29 cellular contexts compared by ENCODE assay signal in genomic region chr7:78718212-78718611, GRCh38.
"Had no signal": no experiment of that assay in that cellular context is flagged by ENCODE, and none has a peak within 500 bp of the region (broad histone marks: within the 10 kb centered on the region; RNA-seq: fewer than 3 reads in every experiment).

No MANE protein-coding gene starts in this region.

- H3K4me1 ChIP-seq: adrenal gland, body of pancreas, foreskin keratinocyte, gastroesophageal sphincter had no signal

- DNase-seq: activated B cell treated with CpG ODN at 0.5 μM for 24 hours; activated CD4-positive, alpha-beta T cell treated with anti-CD3 and anti-CD28 coated beads for 48 hours; activated CD4-positive, alpha-beta T cell treated with anti-CD3 and anti-CD28 coated beads, Interleukin-2, amount 50 U/mL, for 1 hour; activated CD4-positive, alpha-beta T cell treated with anti-CD3 and anti-CD28 coated beads, Interleukin-2, amount 50 U/mL, for 48 hours; activated CD8-positive, alpha-beta memory T cell treated with anti-CD3 and anti-CD28 coated beads for 24 hours; activated CD8-positive, alpha-beta T cell treated with anti-CD3 and anti-CD28 coated beads for 36 hours; activated effector memory CD4-positive, alpha-beta T cell treated with anti-CD3 and anti-CD28 coated beads, Interleukin-2, amount 50 U/mL, for 16 hours; activated naive CD4-positive, alpha-beta T cell treated with anti-CD3 and anti-CD28 coated beads for 36 hours; activated naive CD8-positive, alpha-beta T cell treated with anti-CD3 and anti-CD28 coated beads for 36 hours; activated naive CD8-positive, alpha-beta T cell treated with anti-CD3 and anti-CD28 coated beads, Interleukin-2, amount 50 U/mL, for 24 hours; activated T-cell treated with anti-CD3 and anti-CD28 coated beads, Interleukin-2, amount 50 U/mL, for 48 hours; adrenal gland; amygdala; aorta; body of pancreas; caudate nucleus; cortex of kidney; dermis blood vessel endothelial cell; effector CD4-positive, alpha-beta T cell; effector memory CD8-positive, alpha-beta T cell; erythroblast; foreskin keratinocyte; SW 1271; T-cell; T1000; WERI-Rb-1 had no signal

- H3K9me3 ChIP-seq: adrenal gland, body of pancreas, esophagus muscularis mucosa, gastroesophageal sphincter had no signal

- H3K27ac ChIP-seq: adrenal gland, body of pancreas, esophagus muscularis mucosa, foreskin keratinocyte, gastroesophageal sphincter, WERI-Rb-1 had no signal

- H3K27me3 ChIP-seq: adrenal gland, body of pancreas, esophagus muscularis mucosa, foreskin keratinocyte, gastroesophageal sphincter had no signal

- H3K36me3 ChIP-seq: adrenal gland, esophagus muscularis mucosa, gastroesophageal sphincter, WERI-Rb-1 had no signal

- ATAC-seq: activated CD4-positive, CD25-positive, alpha-beta regulatory T cell treated with anti-CD3 and anti-CD28 coated beads, Interleukin-2, amount 50 U/mL, for 24 hours; activated CD8-positive, alpha-beta T cell treated with anti-CD3 and anti-CD28 coated beads for 36 hours; activated naive CD8-positive, alpha-beta T cell treated with anti-CD3 and anti-CD28 coated beads, Interleukin-2, amount 50 U/mL, for 24 hours; body of pancreas; effector memory CD8-positive, alpha-beta T cell; foreskin keratinocyte; gastroesophageal sphincter; T-cell had no signal

- H3K4me3 ChIP-seq: adrenal gland, body of pancreas, esophagus muscularis mucosa, gastroesophageal sphincter had no signal
